Comparison of ENCODE assay signal across 10 cellular contexts in genomic region chr1:42938596-42939184, GRCh38. TPM values are rescaled to one million over a fixed set of nuclear protein-coding genes. Genes with fewer than 3 reads are reported as not detected.
A peak's percentile ranks its signal among the peaks of the same experiment; 100 is the strongest.
DNase-seq lines count a peak whose midpoint lies in the region; ATAC-seq and TF ChIP-seq lines count a peak whose summit lies in the region.
"Had no signal": no experiment of that assay in that cellular context is flagged by ENCODE, and none has a peak within 500 bp of the region (broad histone marks: within the 10 kb centered on the region; RNA-seq: fewer than 3 reads in every experiment).

No MANE protein-coding gene starts in this region.

- TF ChIP-seq CTCF in type B pancreatic cell (conservative IDR thresholded peaks at IDR 0.05) = no peak

- CTCF ChIA-PET in activated naive CD4-positive, alpha-beta T cell treated with anti-CD3 and anti-CD28 coated beads, Interleukin-2, amount 10 ng/mL, durations not matched to agents 7 days and 5 days (lab: Charles Lee) = interaction anchor here (0.6 kb wide), 1 partner anchor 675 kb away, joined by 3 read pairs; no protein-coding TSS in a partner anchor

- peaks cover 86% of the 10 kb centered on the region for H3K36me3 Mint-ChIP-seq in activated naive CD4-positive, alpha-beta T cell treated with anti-CD3 and anti-CD28 coated beads, Interleukin-2, amount 10 ng/mL, durations not matched to agents 7 days and 5 days
- peaks cover 12 to 35% of the 10 kb centered on the region in 2 donors for H3K36me3 Mint-ChIP-seq in activated T-cell treated with anti-CD3 and anti-CD28 coated beads, Interleukin-2, amount 50 U/mL, for 72 hours (ENCODE audit: insufficient read depth in 2 of 2)
- H3K36me3 Mint-ChIP-seq in memory B cell (peaks cover 52% of the 10 kb centered on the region), type B pancreatic cell (peaks cover 48% of the 10 kb centered on the region)

- ATAC-seq in activated T-cell treated with anti-CD3 and anti-CD28 coated beads, Interleukin-2, amount 50 U/mL, for 72 hours (replicated peaks in 1 of 2) = no peak
- no peak for ATAC-seq in memory B cell (ENCODE audit: low read depth)
- no peak for ATAC-seq in GM19324 (IDR thresholded peaks at IDR 0.05; ENCODE audit: low FRiP score, unreplicated experiment)
- ATAC-seq: foreskin keratinocyte had no signal

- no peaks in the 10 kb centered on the region for H3K9me3 Mint-ChIP-seq in activated naive CD4-positive, alpha-beta T cell treated with anti-CD3 and anti-CD28 coated beads, Interleukin-2, amount 10 ng/mL, durations not matched to agents 7 days and 5 days
- no peaks in the 10 kb centered on the region for H3K9me3 Mint-ChIP-seq in activated T-cell treated with anti-CD3 and anti-CD28 coated beads, Interleukin-2, amount 50 U/mL, for 72 hours
- no peaks in the 10 kb centered on the region for H3K9me3 Mint-ChIP-seq in memory B cell
- peaks cover 4% of the 10 kb centered on the region for H3K9me3 Mint-ChIP-seq in type B pancreatic cell

- peaks cover 99% of the 10 kb centered on the region for H3K4me1 Mint-ChIP-seq in activated naive CD4-positive, alpha-beta T cell treated with anti-CD3 and anti-CD28 coated beads, Interleukin-2, amount 10 ng/mL, durations not matched to agents 7 days and 5 days
- peaks cover 97% of the 10 kb centered on the region for H3K4me1 Mint-ChIP-seq in activated T-cell treated with anti-CD3 and anti-CD28 coated beads, Interleukin-2, amount 50 U/mL, for 72 hours (ENCODE audit: low read depth)
- H3K4me1 Mint-ChIP-seq in memory B cell (peaks cover 80% of the 10 kb centered on the region), type B pancreatic cell (ENCODE audit: unreplicated experiment) (peaks cover 47% of the 10 kb centered on the region)

- H3K27ac Mint-ChIP-seq in activated naive CD4-positive, alpha-beta T cell treated with anti-CD3 and anti-CD28 coated beads, Interleukin-2, amount 10 ng/mL, durations not matched to agents 7 days and 5 days = peak overlapping the region; percentile 99
- H3K27ac Mint-ChIP-seq in activated T-cell treated with anti-CD3 and anti-CD28 coated beads, Interleukin-2, amount 50 U/mL, for 72 hours = peak overlapping the region; percentile 84
- H3K27ac Mint-ChIP-seq in memory B cell (peak overlapping the region; percentile 83), type B pancreatic cell (peak overlapping the region; percentile 95)

- peaks cover 3% of the 10 kb centered on the region for H3K27me3 Mint-ChIP-seq in activated naive CD4-positive, alpha-beta T cell treated with anti-CD3 and anti-CD28 coated beads, Interleukin-2, amount 10 ng/mL, durations not matched to agents 7 days and 5 days
- no peaks in the 10 kb centered on the region for H3K27me3 Mint-ChIP-seq in activated T-cell treated with anti-CD3 and anti-CD28 coated beads, Interleukin-2, amount 50 U/mL, for 72 hours (ENCODE audit: low read depth)
- H3K27me3 Mint-ChIP-seq in memory B cell (no peaks in the 10 kb centered on the region), type B pancreatic cell (peaks cover 8% of the 10 kb centered on the region)

- DNase-seq in activated naive CD4-positive, alpha-beta T cell treated with anti-CD3 and anti-CD28 coated beads, Interleukin-2, amount 10 ng/mL, durations not matched to agents 7 days and 5 days = no peak
- DNase-seq in activated naive CD4-positive, alpha-beta T cell treated with Interleukin-2 at 50 U/mL for 16 hours = no peak
- no peak for DNase-seq in activated T-cell treated with anti-CD3 and anti-CD28 coated beads, Interleukin-2, amount 50 U/mL, for 72 hours
- DNase-seq in memory B cell (ENCODE audit: low spot score in 2 of 2) (no peak), type B pancreatic cell (ENCODE audit: extremely low spot score, unreplicated experiment) (no peak), 8988T (no peak), LoVo (ENCODE audit: low spot score) (no peak)
- DNase-seq: foreskin keratinocyte, NCI-H510A had no signal

- H3K4me3 Mint-ChIP-seq in activated naive CD4-positive, alpha-beta T cell treated with anti-CD3 and anti-CD28 coated beads, Interleukin-2, amount 10 ng/mL, durations not matched to agents 7 days and 5 days = peak overlapping the region; percentile 11
- peak overlapping the region in 1 of 2 donors; percentile 62 for H3K4me3 Mint-ChIP-seq in activated T-cell treated with anti-CD3 and anti-CD28 coated beads, Interleukin-2, amount 50 U/mL, for 72 hours
- H3K4me3 Mint-ChIP-seq in memory B cell = peak overlapping the region; percentile 65
- H3K4me3 Mint-ChIP-seq in type B pancreatic cell = peak overlapping the region; percentile 79

RNA-seq across cellular contexts. Expression of gene SLC2A1, which starts 20.0 kb away (rescaled TPM):
- total RNA-seq in activated T-cell treated with anti-CD3 and anti-CD28 coated beads, Interleukin-2, amount 50 U/mL, for 72 hours = 10 to 100 TPM; 41.7 to 51.9 TPM
- 192 and 706 TPM in 2 replicates for total RNA-seq in type B pancreatic cell (ENCODE audit: low replicate concordance)
